ENCODE assay signal across 18 cellular contexts in genomic region chr4:28462766-28463165, GRCh38.
A peak's percentile ranks its signal among the peaks of the same experiment; 100 is the strongest.
DNase-seq lines count a peak whose midpoint lies in the region; ATAC-seq and TF ChIP-seq lines count a peak whose summit lies in the region.
"Had no signal": no experiment of that assay in that cellular context is flagged by ENCODE, and none has a peak within 500 bp of the region (broad histone marks: within the 10 kb centered on the region; RNA-seq: fewer than 3 reads in every experiment).

No MANE protein-coding gene starts in this region.

- H3K9me3 ChIP-seq in RWPE2 (ENCODE audit: severe bottlenecking) (no peaks in the 10 kb centered on the region), OCI-LY7 (ENCODE audit: low read length) (no peaks in the 10 kb centered on the region)
- H3K9me3 ChIP-seq: psoas muscle had no signal

- H4K20me1 ChIP-seq in OCI-LY7 (ENCODE audit: insufficient read depth, low read length): no peaks in the 10 kb centered on the region

- POLR2A ChIA-PET in OCI-LY7 (lab: Charles Lee): interaction anchor here (0.8 to 1.5 kb wide), 3 partner anchors 13 to 99 kb away, joined by 3 to 4 read pairs (median 3); no protein-coding TSS in a partner anchor

- peak; percentile 23 for DNase-seq in NCI-H748 (lab: John Stamatoyannopoulos, UW; ENCODE audit: unreplicated experiment)
- no peak for DNase-seq in NCI-H748 treated with DMSO at 0.1 percent for 48 hours (lab: John Stamatoyannopoulos, UW)
- DNase-seq in RWPE2 (ENCODE audit: low spot score): no peak
- no peak for DNase-seq in fibroblast of pulmonary artery (ENCODE audit: low read depth)
- DNase-seq in retinal pigment epithelial cell (ENCODE audit: low read depth): no peak
- DNase-seq in OCI-M2 (lab: John Stamatoyannopoulos, UW; ENCODE audit: unreplicated experiment): no peak
- DNase-seq in OCI-LY7 (ENCODE audit: low spot score): no peak
- no peak for DNase-seq in dedifferentiated amniotic fluid mesenchymal stem cell (ENCODE audit: extremely low spot score)
- DNase-seq: activated CD4-positive, alpha-beta memory T cell treated with anti-CD3 and anti-CD28 coated beads, Interleukin-2, amount 10 ng/mL, durations not matched to agents 7 days and 5 days; activated T-cell treated with anti-CD3 and anti-CD28 coated beads, Interleukin-2, amount 50 U/mL, for 4 hours; CD4-positive, alpha-beta memory T cell; effector memory CD4-positive, alpha-beta T cell; naive thymus-derived CD8-positive, alpha-beta T cell; NCI-H1436; NCI-H345; psoas muscle had no signal

- no peak overlapping the region for H3K4me3 ChIP-seq in RWPE2 (ENCODE audit: severe bottlenecking)
- H3K4me3 ChIP-seq in fibroblast of pulmonary artery (replicated peaks; ENCODE audit: low read depth, low read length): no peak overlapping the region
- H3K4me3 ChIP-seq in retinal pigment epithelial cell (ENCODE audit: low read length): no peak overlapping the region
- no peak overlapping the region for H3K4me3 ChIP-seq in OCI-LY7 (ENCODE audit: low read depth, low read length, poor library complexity, severe bottlenecking)
- H3K4me3 ChIP-seq: psoas muscle, SK-N-MC had no signal

- H3K4me1 ChIP-seq in RWPE2 (ENCODE audit: insufficient read depth, poor library complexity, severe bottlenecking) (no peaks in the 10 kb centered on the region), OCI-LY7 (ENCODE audit: insufficient read depth, low read length, poor library complexity, severe bottlenecking) (no peaks in the 10 kb centered on the region)
- H3K4me1 ChIP-seq: psoas muscle had no signal

- TF ChIP-seq CTCF in RWPE2 (IDR thresholded peaks at IDR 0.05; ENCODE audit: poor library complexity, severe bottlenecking): peak; percentile 28
- TF ChIP-seq CTCF in fibroblast of pulmonary artery (IDR thresholded peaks at IDR 0.05; ENCODE audit: low read length, missing control alignments): peak; percentile 11
- peak; percentile 22 for TF ChIP-seq CTCF in retinal pigment epithelial cell (conservative IDR thresholded peaks at IDR 0.05; ENCODE audit: low read depth, low read length)
- TF ChIP-seq CTCF in OCI-LY7 (conservative IDR thresholded peaks at IDR 0.05; ENCODE audit: low read length): no peak

- intact Hi-C loops in OCI-LY7 (cut with micrococcal nuclease; ENCODE audit: unreplicated experiment): no loop called here

- H3K4me2 ChIP-seq in OCI-LY7 (ENCODE audit: low read length): no peak overlapping the region
- H3K4me2 ChIP-seq: KMS-11 had no signal

- no peaks in the 10 kb centered on the region for H3K79me2 ChIP-seq in OCI-LY7 (ENCODE audit: insufficient read depth, low read depth, low read length)

- H3K36me3 ChIP-seq in RWPE2 (ENCODE audit: low read depth): no peaks in the 10 kb centered on the region
- no peaks in the 10 kb centered on the region for H3K36me3 ChIP-seq in OCI-LY7 (ENCODE audit: insufficient read depth, low read length)

- BruUV-seq in OCI-LY7 (replicated peaks; lab: Mats Ljungman, UMichigan): no TSS peak

- CTCF ChIA-PET in OCI-LY7 (lab: Charles Lee; ENCODE audit: unreplicated experiment): no interaction called here

- H2AFZ ChIP-seq in OCI-LY7 (ENCODE audit: low read length): no peak overlapping the region

- no peaks in the 10 kb centered on the region for H3K9me2 ChIP-seq in OCI-LY7 (ENCODE audit: insufficient read depth, low read length)

- ATAC-seq in RWPE2 (ENCODE audit: low read depth): 0 out of 3 replicates have a peak, but pooled peaks have one; percentile 29
- ATAC-seq: activated T-cell treated with anti-CD3 and anti-CD28 coated beads, Interleukin-2, amount 50 U/mL, for 4 hours; naive thymus-derived CD8-positive, alpha-beta T cell; psoas muscle had no signal

- H3K27me3 ChIP-seq in RWPE2 (ENCODE audit: insufficient read depth, poor library complexity, severe bottlenecking): no peaks in the 10 kb centered on the region

- H3K27ac ChIP-seq in RWPE2 (ENCODE audit: poor library complexity, severe bottlenecking) (no peak overlapping the region), OCI-LY7 (ENCODE audit: low read depth, low read length, poor library complexity, severe bottlenecking) (no peak overlapping the region)
- H3K27ac ChIP-seq: KMS-11, psoas muscle, SK-N-MC had no signal
